12 cellular contexts compared by ENCODE assay signal in genomic region chr6:116633685-116634084, GRCh38. TPM values are rescaled to one million over a fixed set of nuclear protein-coding genes. Genes with fewer than 3 reads are reported as not detected.
DNase-seq lines count a peak whose midpoint lies in the region; ATAC-seq, FAIRE-seq and TF ChIP-seq lines count a peak whose summit lies in the region.
"Had no signal": no experiment of that assay in that cellular context is flagged by ENCODE, and none has a peak within 500 bp of the region (broad histone marks: within the 10 kb centered on the region; RNA-seq: fewer than 3 reads in every experiment).

No MANE protein-coding gene starts in this region.

- H3K79me2 ChIP-seq in H1 (ENCODE audit: control insufficient read depth in 1 of 2, insufficient read depth in 2 of 2, low read length in 2 of 2): no peaks in the 10 kb centered on the region

- H3K27ac ChIP-seq in AG04450 (ENCODE audit: low read depth, low read length) (no peak overlapping the region), H1 (ENCODE audit: low read depth, low read length) (no peak overlapping the region), testis (no peak overlapping the region), small intestine (ENCODE audit: low read depth in 1 of 2, low read length in 1 of 2) (no peak overlapping the region)
- H3K27ac ChIP-seq: right atrium auricular region had no signal

- ATAC-seq in GM19395 (IDR thresholded peaks at IDR 0.05; ENCODE audit: unreplicated experiment) (peak; percentile 48), HG03342 (IDR thresholded peaks at IDR 0.05; ENCODE audit: unreplicated experiment) (no peak), HG02571 (IDR thresholded peaks at IDR 0.05; ENCODE audit: unreplicated experiment) (no peak)
- ATAC-seq: T-helper 17 cell had no signal

- CTCF ChIA-PET in AG04450 (lab: Charles Lee): no interaction called here
- CTCF ChIA-PET in H1 (lab: Charles Lee; ENCODE audit: partially characterized antibody): interaction anchor here (0.6 to 1.7 kb wide), 10 partner anchors 10 to 264 kb away, joined by 3 to 9 read pairs (median 3); no protein-coding TSS in a partner anchor

- H3K4ac ChIP-seq in H1 (replicated peaks; ENCODE audit: insufficient read length, low read depth, low read length): no peak overlapping the region

- H3K36me3 ChIP-seq in H1 (ENCODE audit: control insufficient read depth in 2 of 4, insufficient read depth in 4 of 4, low read length in 3 of 4): peaks cover 0 to 6% (median under 1%) of the 10 kb centered on the region in 4 experiments; a peak in 2 of 8 replicates
- no peaks in the 10 kb centered on the region for H3K36me3 ChIP-seq in testis (ENCODE audit: low read depth, missing control alignments)
- peaks cover 0 to 5% of the 10 kb centered on the region in 2 donors for H3K36me3 ChIP-seq in small intestine (ENCODE audit: control insufficient read depth in 2 of 2, insufficient read depth in 2 of 2, low read length in 2 of 2)

- H4K8ac ChIP-seq in H1 (ENCODE audit: extremely low read depth, insufficient read depth, low read length): no peak overlapping the region

- H2AFZ ChIP-seq in H1 (ENCODE audit: low read length): no peak overlapping the region

- H4K5ac ChIP-seq in H1 (ENCODE audit: insufficient read length, low read depth, low read length): no peak overlapping the region

- no peak overlapping the region for H3K9ac ChIP-seq in H1 (replicated peaks in 1 of 4; ENCODE audit: extremely low read depth in 1 of 4, low read depth in 3 of 4, low read length in 3 of 4)

- H2BK20ac ChIP-seq in H1 (ENCODE audit: low read length): no peak overlapping the region

- H3K9me3 ChIP-seq in AG04450 (ENCODE audit: control insufficient read depth, insufficient read depth, low read length): peaks cover under 1% of the 10 kb centered on the region; the same call in 1 of the 2 replicates
- peaks cover 0 to 4% of the 10 kb centered on the region in 2 experiments; a peak in 1 of 4 replicates for H3K9me3 ChIP-seq in H1 (ENCODE audit: insufficient read depth in 2 of 2, low read depth in 1 of 2, low read length in 1 of 2)
- no peaks in the 10 kb centered on the region for H3K9me3 ChIP-seq in testis
- no peaks in the 10 kb centered on the region for H3K9me3 ChIP-seq in small intestine (ENCODE audit: control insufficient read depth, low read depth)
- H3K9me3 ChIP-seq: right atrium auricular region had no signal

- TF ChIP-seq EP300 in H1 (IDR thresholded peaks at IDR 0.05; ENCODE audit: borderline replicate concordance in 1 of 2, low read depth in 2 of 2, low read length in 2 of 2): no peak

- H4K91ac ChIP-seq in H1 (replicated peaks; ENCODE audit: insufficient read length, low read length): no peak overlapping the region

- H3K4me1 ChIP-seq in H1 (replicated peaks in 1 of 4; ENCODE audit: control insufficient read depth in 3 of 4, insufficient read depth in 4 of 4, low read length in 3 of 4) (no peaks in the 10 kb centered on the region), testis (no peaks in the 10 kb centered on the region), small intestine (ENCODE audit: control insufficient read depth in 2 of 2, insufficient read depth in 1 of 2, low read depth in 1 of 2, low read length in 1 of 2) (no peaks in the 10 kb centered on the region)
- H3K4me1 ChIP-seq: right atrium auricular region had no signal

- no peaks in the 10 kb centered on the region for H3K79me1 ChIP-seq in H1 (ENCODE audit: low read depth, low read length)

- H3K14ac ChIP-seq in H1 (ENCODE audit: insufficient read length): no peak overlapping the region

- no peak overlapping the region for H3K18ac ChIP-seq in H1 (ENCODE audit: extremely low read depth, low read length)

- no peak overlapping the region for H2BK120ac ChIP-seq in H1 (replicated peaks; ENCODE audit: low read depth, low read length)

- H3K4me3 ChIP-seq in AG04450 (ENCODE audit: low read depth, low read length) (no peak overlapping the region), H1 (ENCODE audit: extremely low read depth in 1 of 4, insufficient read depth in 2 of 4, low read depth in 3 of 4, low read length in 4 of 4) (no peak overlapping the region), testis (no peak overlapping the region), small intestine (ENCODE audit: low read depth in 1 of 2, low read length in 2 of 2) (no peak overlapping the region)
- H3K4me3 ChIP-seq: right atrium auricular region had no signal

- TF ChIP-seq CTCF in AG04450 (IDR thresholded peaks at IDR 0.05; ENCODE audit: low read depth, low read length) (peak; percentile 21; the same call in 1 of the 2 replicates), H1 (IDR thresholded peaks at IDR 0.05; ENCODE audit: control extremely low read depth in 1 of 3, insufficient read depth in 1 of 3, low read depth in 1 of 3, low read length in 3 of 3) (peak; percentile 30 to 65 (median 60)), testis (IDR thresholded peaks at IDR 0.05) (no peak)

- TF ChIP-seq RAD21 in H1 (IDR thresholded peaks at IDR 0.05 in 1 of 2, conservative IDR thresholded peaks at IDR 0.05 in 1 of 2; ENCODE audit: low read depth in 2 of 2, low read length in 2 of 2): peak; percentile 35 to 47; a peak in 3 of 4 replicates

- H2BK15ac ChIP-seq in H1 (ENCODE audit: low read length): no peak overlapping the region

- FAIRE-seq in H1 (lab: Jason Lieb, UNC) (peak; percentile 24), small intestine (lab: Jason Lieb, UNC) (no peak)

- H4K20me1 ChIP-seq in H1 (replicated peaks in 1 of 2; ENCODE audit: control insufficient read depth in 1 of 2, insufficient read depth in 2 of 2, low read length in 2 of 2): no peaks in the 10 kb centered on the region

- intact Hi-C loops in testis (cut with DNase I; ENCODE audit: low total_unique reads): no loop called here

- no peak for TF ChIP-seq POLR2A in H1 (IDR thresholded peaks at IDR 0.05; ENCODE audit: control extremely low read depth in 1 of 2, low read depth in 2 of 2, low read length in 2 of 2)
- TF ChIP-seq POLR2A in testis (IDR thresholded peaks at IDR 0.05): no peak

- no peak overlapping the region for H3K23ac ChIP-seq in H1 (ENCODE audit: insufficient read length)

- no peaks in the 10 kb centered on the region for H3K23me2 ChIP-seq in H1 (ENCODE audit: low read depth, low read length)

- no peak overlapping the region for H3K56ac ChIP-seq in H1 (replicated peaks; ENCODE audit: insufficient read length, low read depth, low read length)

- no peaks in the 10 kb centered on the region for H3K27me3 ChIP-seq in AG04450 (ENCODE audit: control insufficient read depth, insufficient read depth, low read length)
- H3K27me3 ChIP-seq in H1 (replicated peaks in 1 of 4; ENCODE audit: control insufficient read depth in 3 of 4, extremely low read depth in 1 of 4, insufficient read depth in 3 of 4, low read length in 3 of 4): no peaks in the 10 kb centered on the region
- H3K27me3 ChIP-seq in testis: no peaks in the 10 kb centered on the region
- no peaks in the 10 kb centered on the region for H3K27me3 ChIP-seq in small intestine (ENCODE audit: control insufficient read depth in 2 of 2, insufficient read depth in 2 of 2, low read length in 2 of 2)
- H3K27me3 ChIP-seq: right atrium auricular region had no signal

- H2BK12ac ChIP-seq in H1 (ENCODE audit: low read depth, low read length): no peak overlapping the region

- H2BK5ac ChIP-seq in H1 (ENCODE audit: low read depth, low read length): no peak overlapping the region

- 81% methylated on average over 2 of the region's 2 CpGs; no CpG with 5 or more reads in 1 of the 2 experiments for WGBS in H1 (ENCODE audit: extremely low coverage in 1 of 2, insufficient coverage in 1 of 2, insufficient read length in 1 of 2, insufficient replicate concordance in 2 of 2, low coverage in 1 of 2, low lambda C conversion rate in 2 of 2, missing lambda C conversion rate in 1 of 2), 2 experiments
- WGBS in testis, 2 donors: 91 to 96% methylated on average over 2 of the region's 2 CpGs
- 87 to 91% (median 90%) methylated on average over 2 of the region's 2 CpGs for WGBS in small intestine, 3 donors

- DNase-seq in AG04450 (ENCODE audit: low read depth, low spot score) (no peak), NCI-H510A (lab: John Stamatoyannopoulos, UW) (peak; percentile 39), H1 (ENCODE audit: low read depth in 1 of 2, low spot score in 2 of 2) (no peak), testis (no peak), small intestine (no peak)
- DNase-seq: activated T-cell treated with anti-CD3 and anti-CD28 coated beads, Interleukin-2, amount 50 U/mL, for 24 hours; effector CD4-positive, alpha-beta T cell; T-helper 17 cell had no signal

- H2AK5ac ChIP-seq in H1 (ENCODE audit: low read depth, low read length): no peak overlapping the region

- no peak overlapping the region for H3K4me2 ChIP-seq in H1 (ENCODE audit: insufficient read depth in 1 of 2, low read depth in 2 of 2, low read length in 2 of 2)

- POLR2A ChIA-PET in AG04450 (lab: Yijun Ruan, JAX): no interaction called here
- POLR2A ChIA-PET in H1 (lab: Charles Lee; ENCODE audit: partially characterized antibody): interaction anchor here (1.5 kb wide), 1 partner anchor 62 kb away, joined by 3 read pairs; the partner anchor contains the start of gene RWDD1

RNA-seq across cellular contexts. Expression of gene RSPH4A, which starts 17.4 kb away (rescaled TPM):
- polyA plus RNA-seq in AG04450 (2011; rRNA removed) (0.09 and 0.11 TPM in 2 replicates), H1 (2011; rRNA removed) (0.14 and 0.38 TPM in 2 replicates), testis (ENCODE audit: insufficient read depth, low read depth, low replicate concordance) (8.1 TPM), small intestine (under 1 TPM; 0.12 to 0.54 (median 0.22) TPM)
- polyA minus RNA-seq in AG04450 (2011; rRNA and poly(A)+ RNA removed): not detected in 2 replicates
- total RNA-seq in H1 (2021; fragmentation: NEBNext Ultra II Directional; extraction: Animal tissue kit (Norgen Biotek cat#: 25700)): 0.52 and 0.59 TPM in 2 replicates
- 0.19 TPM for polyA plus RNA-seq in H1 (2011; cell fraction: cytosol; rRNA removed)
- 0.29 TPM for polyA plus RNA-seq in H1 (2011; cell fraction: nucleus; rRNA removed)
- polyA plus RNA-seq in H1 (2012, experiment 1 of 2): 0.29 to 0.58 TPM (median 0.45 TPM) in 4 replicates
- not detected for polyA plus RNA-seq in H1 (2012, experiment 2 of 2)
- 0.34 TPM for polyA plus RNA-seq in H1 (2013, experiment 1 of 2)
- 0.42 TPM for polyA plus RNA-seq in H1 (2013, experiment 2 of 2)
- 0.44 and 0.59 TPM in 2 replicates for polyA minus RNA-seq in H1 (2011; rRNA and poly(A)+ RNA removed)
- 0.59 TPM for polyA minus RNA-seq in H1 (2011; cell fraction: cytosol; rRNA and poly(A)+ RNA removed)
- 2.5 TPM for polyA minus RNA-seq in H1 (2011; cell fraction: nucleus; rRNA and poly(A)+ RNA removed)
- 1 to 10 TPM; 2.1 to 5.2 TPM for total RNA-seq in testis

RNA-seq across cellular contexts. Expression of gene ZUP1, which starts 34.9 kb away (rescaled TPM):
- 6.9 and 11.9 TPM in 2 replicates for polyA plus RNA-seq in AG04450 (2011; rRNA removed)
- polyA minus RNA-seq in AG04450 (2011; rRNA and poly(A)+ RNA removed): 6.3 and 8.9 TPM in 2 replicates
- total RNA-seq in H1 (2021; fragmentation: NEBNext Ultra II Directional; extraction: Animal tissue kit (Norgen Biotek cat#: 25700)): 15.7 and 18.4 TPM in 2 replicates
- polyA plus RNA-seq in H1 (2011; rRNA removed): 2.2 and 4.7 TPM in 2 replicates
- 6.9 TPM for polyA plus RNA-seq in H1 (2011; cell fraction: cytosol; rRNA removed)
- polyA plus RNA-seq in H1 (2011; cell fraction: nucleus; rRNA removed): 6.7 TPM
- 7.4 to 13.6 TPM (median 8.4 TPM) in 4 replicates for polyA plus RNA-seq in H1 (2012, experiment 1 of 2)
- polyA plus RNA-seq in H1 (2012, experiment 2 of 2): 1.4 TPM
- polyA plus RNA-seq in H1 (2013, experiment 1 of 2): 12.2 TPM
- 11.3 TPM for polyA plus RNA-seq in H1 (2013, experiment 2 of 2)
- 3.6 and 6.8 TPM in 2 replicates for polyA minus RNA-seq in H1 (2011; rRNA and poly(A)+ RNA removed)
- 6.1 TPM for polyA minus RNA-seq in H1 (2011; cell fraction: cytosol; rRNA and poly(A)+ RNA removed)
- 12.7 TPM for polyA minus RNA-seq in H1 (2011; cell fraction: nucleus; rRNA and poly(A)+ RNA removed)
- 10 to 100 TPM; 11.8 to 13.6 TPM for total RNA-seq in testis
- 8.5 TPM for polyA plus RNA-seq in testis (ENCODE audit: insufficient read depth, low read depth, low replicate concordance)
- 10 to 100 TPM in 2 of 3 donors, 1 to 10 TPM in 1; 7.7 to 22.1 (median 11.3) TPM for polyA plus RNA-seq in small intestine

RNA-seq across cellular contexts. Expression of gene KPNA5, which starts 47.3 kb away (rescaled TPM):
- polyA plus RNA-seq in AG04450 (2011; rRNA removed) (5.1 and 8.4 TPM in 2 replicates), H1 (2011; rRNA removed) (1.9 and 2.0 TPM in 2 replicates), testis (ENCODE audit: insufficient read depth, low read depth, low replicate concordance) (50.3 TPM), small intestine (1 to 10 TPM in 2 of 3 donors, under 1 TPM in 1; 0.45 to 1.8 (median 1.6) TPM)
- 3.3 and 7.7 TPM in 2 replicates for polyA minus RNA-seq in AG04450 (2011; rRNA and poly(A)+ RNA removed)
- 9.7 and 11.7 TPM in 2 replicates for total RNA-seq in H1 (2021; fragmentation: NEBNext Ultra II Directional; extraction: Animal tissue kit (Norgen Biotek cat#: 25700))
- polyA plus RNA-seq in H1 (2011; cell fraction: cytosol; rRNA removed): 3.4 TPM
- polyA plus RNA-seq in H1 (2011; cell fraction: nucleus; rRNA removed): 2.4 TPM
- polyA plus RNA-seq in H1 (2012, experiment 1 of 2): 2.8 to 7.1 TPM (median 3.8 TPM) in 4 replicates
- 0.28 TPM for polyA plus RNA-seq in H1 (2012, experiment 2 of 2)
- 6.0 TPM for polyA plus RNA-seq in H1 (2013, experiment 1 of 2)
- polyA plus RNA-seq in H1 (2013, experiment 2 of 2): 6.4 TPM
- 5.0 and 8.1 TPM in 2 replicates for polyA minus RNA-seq in H1 (2011; rRNA and poly(A)+ RNA removed)
- 5.1 TPM for polyA minus RNA-seq in H1 (2011; cell fraction: cytosol; rRNA and poly(A)+ RNA removed)
- 12.3 TPM for polyA minus RNA-seq in H1 (2011; cell fraction: nucleus; rRNA and poly(A)+ RNA removed)
- 10 to 100 TPM; 23.4 to 32.8 TPM for total RNA-seq in testis

Comparison
In these comparisons a context has a peak if more than half of its experiments do, and no peak if none do; other contexts are left out.
1. CTCF ChIP-seq: peak in AG04450 (single experiment) and H1 (3 of 3); none in testis (0 of 3).